In genomic region chr11:95708681-95709080, GRCh38 we compare ENCODE assay signal across 35 cellular contexts.
"Had no signal": no experiment of that assay in that cellular context is flagged by ENCODE, and none has a peak within 500 bp of the region (broad histone marks: within the 10 kb centered on the region; RNA-seq: fewer than 3 reads in every experiment).

No MANE protein-coding gene starts in this region.

- FAIRE-seq: astrocyte, bronchial epithelial cell had no signal

- H3K27me3 Mint-ChIP-seq: activated B cell treated with CpG ODN at 0.5 μM for 24 hours; activated CD4-positive, alpha-beta T cell treated with anti-CD3 and anti-CD28 coated beads, Interleukin-2, amount 10 ng/mL, durations not matched to agents 7 days and 5 days; activated naive CD4-positive, alpha-beta T cell treated with anti-CD3 and anti-CD28 coated beads, Interleukin-2, amount 10 ng/mL, durations not matched to agents 7 days and 5 days; activated naive CD8-positive, alpha-beta T cell treated with anti-CD3 and anti-CD28 coated beads, Interleukin-2, amount 10 ng/mL, durations not matched to agents 7 days and 5 days had no signal

- H3K4me3 ChIP-seq: esophagus muscularis mucosa, gastrocnemius medialis, heart left ventricle had no signal

- H3K27ac Mint-ChIP-seq: activated CD4-positive, alpha-beta memory T cell treated with anti-CD3 and anti-CD28 coated beads, Interleukin-2, amount 10 ng/mL, durations not matched to agents 7 days and 5 days; activated CD4-positive, alpha-beta T cell treated with anti-CD3 and anti-CD28 coated beads, Interleukin-2, amount 10 ng/mL, durations not matched to agents 7 days and 5 days; activated naive CD4-positive, alpha-beta T cell treated with anti-CD3 and anti-CD28 coated beads, Interleukin-2, amount 10 ng/mL, durations not matched to agents 7 days and 5 days; activated naive CD4-positive, alpha-beta T cell treated with anti-CD3 and anti-CD28 coated beads, Interleukin-2, amount 50 U/mL, for 72 hours; activated naive CD8-positive, alpha-beta T cell treated with anti-CD3 and anti-CD28 coated beads, Interleukin-2, amount 10 ng/mL, durations not matched to agents 7 days and 5 days; activated T-cell treated with anti-CD3 and anti-CD28 coated beads, Interleukin-2, amount 50 U/mL, for 24 hours; activated T-cell treated with anti-CD3 and anti-CD28 coated beads, Interleukin-2, amount 50 U/mL, for 72 hours; effector memory CD8-positive, alpha-beta T cell; T-helper 17 cell; T-helper 2 cell treated with Interferon-gamma antibody and Interleukin-4, amounts not matched to agents 5 μg/mL and 100 μg/mL, for 36 hours had no signal

- H3K4me3 Mint-ChIP-seq: activated B cell treated with CpG ODN at 0.5 μM for 24 hours; activated CD4-positive, alpha-beta memory T cell treated with anti-CD3 and anti-CD28 coated beads, Interleukin-2, amount 10 ng/mL, durations not matched to agents 7 days and 5 days; activated CD4-positive, alpha-beta T cell treated with anti-CD3 and anti-CD28 coated beads, Interleukin-2, amount 10 ng/mL, durations not matched to agents 7 days and 5 days; activated naive CD4-positive, alpha-beta T cell treated with anti-CD3 and anti-CD28 coated beads, Interleukin-2, amount 10 ng/mL, durations not matched to agents 7 days and 5 days; activated naive CD8-positive, alpha-beta T cell treated with anti-CD3 and anti-CD28 coated beads, Interleukin-2, amount 10 ng/mL, durations not matched to agents 7 days and 5 days; activated T-cell treated with anti-CD3 and anti-CD28 coated beads, Interleukin-2, amount 50 U/mL, for 24 hours; activated T-cell treated with anti-CD3 and anti-CD28 coated beads, Interleukin-2, amount 50 U/mL, for 72 hours; central memory CD8-positive, alpha-beta T cell; effector memory CD8-positive, alpha-beta T cell; T-helper 17 cell; T-helper 2 cell treated with Interferon-gamma antibody and Interleukin-4, amounts not matched to agents 5 μg/mL and 100 μg/mL, for 36 hours had no signal

- H3K4me1 Mint-ChIP-seq: central memory CD8-positive, alpha-beta T cell had no signal

- H3K36me3 ChIP-seq: brain microvascular endothelial cell, esophagus muscularis mucosa, gastrocnemius medialis, heart left ventricle, WERI-Rb-1 had no signal

- H3K27ac ChIP-seq: brain microvascular endothelial cell, esophagus muscularis mucosa, foreskin keratinocyte, gastrocnemius medialis, heart left ventricle, WERI-Rb-1 had no signal

- H3K4me1 ChIP-seq: foreskin keratinocyte had no signal

- H3K27me3 ChIP-seq: brain microvascular endothelial cell, esophagus muscularis mucosa, foreskin keratinocyte, gastrocnemius medialis, heart left ventricle had no signal

- DNase-seq: activated B cell treated with CpG ODN at 0.5 μM for 24 hours; activated CD4-positive, alpha-beta memory T cell treated with anti-CD3 and anti-CD28 coated beads, Interleukin-2, amount 10 ng/mL, durations not matched to agents 7 days and 5 days; activated CD4-positive, alpha-beta T cell treated with anti-CD3 and anti-CD28 coated beads, Interleukin-2, amount 10 ng/mL, durations not matched to agents 7 days and 5 days; activated CD4-positive, alpha-beta T cell treated with anti-CD3 and anti-CD28 coated beads, Interleukin-2, amount 50 U/mL, for 4 hours; activated CD8-positive, alpha-beta memory T cell treated with anti-CD3 and anti-CD28 coated beads, Interleukin-2, amount 50 U/mL, for 48 hours; activated gamma-delta T cell; activated naive CD4-positive, alpha-beta T cell; activated naive CD4-positive, alpha-beta T cell treated with anti-CD3 and anti-CD28 coated beads, Interleukin-2, amount 10 ng/mL, durations not matched to agents 7 days and 5 days; activated naive CD8-positive, alpha-beta T cell treated with anti-CD3 and anti-CD28 coated beads, Interleukin-2, amount 10 ng/mL, durations not matched to agents 7 days and 5 days; activated T-cell treated with anti-CD3 and anti-CD28 coated beads for 4 hours; activated T-cell treated with anti-CD3 and anti-CD28 coated beads, Interleukin-2, amount 50 U/mL, for 24 hours; activated T-cell treated with anti-CD3 and anti-CD28 coated beads, Interleukin-2, amount 50 U/mL, for 72 hours; amniotic stem cell; anterior cingulate cortex; brain microvascular endothelial cell; cortex of kidney; dermis blood vessel endothelial cell; effector CD4-positive, alpha-beta T cell; effector memory CD8-positive, alpha-beta T cell; erythroblast; foreskin keratinocyte; gastrocnemius medialis; glutamatergic neuron; heart left ventricle; T-helper 1 cell; T-helper 17 cell; T1000; WERI-Rb-1 had no signal

- H3K36me3 Mint-ChIP-seq: activated naive CD4-positive, alpha-beta T cell treated with anti-CD3 and anti-CD28 coated beads, Interleukin-2, amount 10 ng/mL, durations not matched to agents 7 days and 5 days; activated naive CD4-positive, alpha-beta T cell treated with anti-CD3 and anti-CD28 coated beads, Interleukin-2, amount 50 U/mL, for 72 hours had no signal

- H3K9me3 Mint-ChIP-seq: activated B cell treated with CpG ODN at 0.5 μM for 24 hours; activated CD4-positive, alpha-beta memory T cell treated with anti-CD3 and anti-CD28 coated beads, Interleukin-2, amount 10 ng/mL, durations not matched to agents 7 days and 5 days; activated naive CD4-positive, alpha-beta T cell treated with anti-CD3 and anti-CD28 coated beads, Interleukin-2, amount 10 ng/mL, durations not matched to agents 7 days and 5 days; activated naive CD8-positive, alpha-beta T cell treated with anti-CD3 and anti-CD28 coated beads, Interleukin-2, amount 10 ng/mL, durations not matched to agents 7 days and 5 days; activated T-cell treated with anti-CD3 and anti-CD28 coated beads, Interleukin-2, amount 50 U/mL, for 24 hours; activated T-cell treated with anti-CD3 and anti-CD28 coated beads, Interleukin-2, amount 50 U/mL, for 72 hours; central memory CD8-positive, alpha-beta T cell; effector memory CD8-positive, alpha-beta T cell; T-helper 2 cell treated with Interferon-gamma antibody and Interleukin-4, amounts not matched to agents 5 μg/mL and 100 μg/mL, for 36 hours had no signal

- ATAC-seq: activated CD4-positive, CD25-positive, alpha-beta regulatory T cell treated with anti-CD3 and anti-CD28 coated beads, Interleukin-2, amount 50 U/mL, for 24 hours; activated naive CD4-positive, alpha-beta T cell treated with anti-CD3 and anti-CD28 coated beads, Interleukin-2, amount 50 U/mL, for 72 hours; activated T-cell treated with anti-CD3 and anti-CD28 coated beads, Interleukin-2, amount 50 U/mL, for 72 hours; effector memory CD8-positive, alpha-beta T cell; foreskin keratinocyte; gastrocnemius medialis; heart left ventricle; T-helper 17 cell had no signal

- H3K9me3 ChIP-seq: esophagus muscularis mucosa, gastrocnemius medialis, heart left ventricle had no signal
